ENCODE assay signal across 23 cellular contexts in the genomic region with DNA sequence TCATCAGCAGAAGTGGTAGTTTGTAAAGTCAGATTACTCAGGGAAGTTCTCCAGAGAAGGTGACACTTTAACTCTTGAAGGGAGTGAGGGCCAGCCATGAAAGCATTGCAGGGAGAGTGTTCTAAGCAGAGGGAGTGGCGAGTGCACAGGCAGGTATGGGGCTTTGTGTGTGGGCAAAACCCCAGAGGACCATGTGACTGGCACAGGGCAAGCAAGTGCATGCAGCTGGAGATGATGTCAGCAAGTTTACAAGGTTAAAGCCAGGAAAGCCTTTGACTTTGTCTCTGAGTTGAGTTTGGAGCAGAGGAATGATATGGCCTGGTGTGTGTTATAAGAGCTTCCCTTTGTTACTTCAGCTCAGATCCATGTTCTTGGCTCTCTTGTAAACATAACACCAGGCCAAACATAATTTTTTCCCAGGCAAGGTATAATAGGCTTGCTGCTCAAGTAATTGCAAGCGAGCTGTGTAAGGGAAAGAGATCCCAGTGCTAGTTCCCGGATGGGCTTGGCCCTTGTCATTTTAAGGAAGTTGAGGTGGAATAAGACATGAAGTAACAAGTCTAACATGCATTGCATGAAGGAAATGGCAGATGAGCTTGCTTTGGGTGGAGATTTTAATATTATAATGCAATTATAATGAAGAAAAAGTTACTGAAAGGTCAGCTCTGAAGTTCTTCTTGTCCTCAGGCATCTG.
"Had no signal": no experiment of that assay in that cellular context is flagged by ENCODE, and none has a peak within 500 bp of the region (broad histone marks: within the 10 kb centered on the region; RNA-seq: fewer than 3 reads in every experiment).

No MANE protein-coding gene starts in this region.

- H3K4me1 Mint-ChIP-seq: central memory CD8-positive, alpha-beta T cell; nephron progenitor cell; T-helper 17 cell had no signal

- H3K4me1 ChIP-seq: colonic mucosa, thyroid gland, uterus had no signal

- H3K4me3 ChIP-seq: colonic mucosa, lung, thyroid gland, uterus had no signal

- H3K36me3 ChIP-seq: colonic mucosa, thyroid gland, uterus, WERI-Rb-1 had no signal

- H3K9me3 ChIP-seq: thyroid gland had no signal

- H3K27ac Mint-ChIP-seq: activated naive CD8-positive, alpha-beta T cell; mesothelial cell of epicardium; nephron progenitor cell; T-helper 17 cell had no signal

- H3K27me3 ChIP-seq: colonic mucosa, thyroid gland, uterus had no signal

- H3K27me3 Mint-ChIP-seq: activated naive CD8-positive, alpha-beta T cell; central memory CD8-positive, alpha-beta T cell; T-helper 17 cell had no signal

- H3K4me3 Mint-ChIP-seq: activated naive CD8-positive, alpha-beta T cell; central memory CD8-positive, alpha-beta T cell; mesothelial cell of epicardium; nephron progenitor cell; T-helper 17 cell had no signal

- H3K36me3 Mint-ChIP-seq: activated naive CD8-positive, alpha-beta T cell had no signal

- DNase-seq: activated CD4-positive, alpha-beta T cell treated with anti-CD3 and anti-CD28 coated beads for 1 hour; activated CD4-positive, alpha-beta T cell treated with anti-CD3 and anti-CD28 coated beads, Interleukin-2, amount 50 U/mL, for 4 hours; activated gamma-delta T cell treated with Interleukin-2 at 50 U/mL for 16 hours; amniotic stem cell; colonic mucosa; foreskin fibroblast; hippocampal formation; nephron progenitor cell; nucleus accumbens; posterior cingulate gyrus; retina; stimulated activated CD4-positive, alpha-beta T cell treated with anti-CD3 and anti-CD28 coated beads, Interleukin-12 subunit alpha, Interleukin-12 subunit beta, amount 100 ng/mL, for 4 hours; stimulated activated CD4-positive, alpha-beta T cell treated with anti-CD3 and anti-CD28 coated beads, Interleukin-1b, Interleukin-23, amount 100 ng/mL, for 48 hours; stimulated activated CD8-positive, alpha-beta memory T cell treated with anti-CD3 and anti-CD28 coated beads, Interleukin-4, amount 100 ng/mL, for 48 hours; stimulated activated naive CD4-positive, alpha-beta T cell treated with Interleukin-2 at 50 U/mL for 16 hours; T-helper 17 cell; thyroid gland; uterus; WERI-Rb-1 had no signal

- H3K27ac ChIP-seq: colonic mucosa, thyroid gland, uterus, WERI-Rb-1 had no signal

- ATAC-seq: T-helper 17 cell had no signal
